Comparison of ENCODE assay signal across 17 cellular contexts in the genomic region with DNA sequence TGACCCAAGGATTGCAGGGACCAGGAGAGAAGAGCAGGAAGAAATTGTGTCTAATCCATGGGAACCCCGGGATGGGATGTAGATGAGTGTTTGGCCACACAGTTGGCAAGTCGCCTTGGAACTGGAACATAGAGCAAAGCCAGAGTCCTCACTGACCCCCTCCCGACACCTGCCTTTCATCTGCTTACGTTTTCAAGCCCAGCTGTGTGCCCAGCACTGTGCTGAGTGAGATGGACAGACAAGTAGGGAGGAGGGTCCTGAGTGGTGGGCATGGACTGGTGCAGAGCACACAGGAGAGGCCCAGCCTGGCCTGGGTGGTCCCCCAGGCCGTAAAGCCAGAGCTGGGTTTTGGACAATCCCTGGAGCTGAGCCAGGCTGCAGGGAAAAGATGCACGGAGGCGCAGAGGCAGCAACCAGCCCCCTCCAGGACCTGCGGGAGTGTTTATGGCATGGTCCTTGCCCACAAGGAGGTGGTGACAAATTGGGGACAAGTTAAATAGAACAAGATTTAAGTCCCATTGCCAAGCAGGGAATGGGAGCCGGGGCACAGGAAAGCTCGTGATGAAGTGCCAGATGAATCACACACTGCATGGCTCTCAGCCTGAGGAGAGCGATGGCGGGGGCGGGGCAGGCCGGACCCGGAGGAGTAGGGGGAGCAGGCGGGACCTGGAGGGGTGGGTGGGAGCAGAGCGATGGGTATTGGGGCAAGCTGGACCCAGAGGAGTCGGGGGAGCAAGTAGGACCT.
"Had no signal": no experiment of that assay in that cellular context is flagged by ENCODE, and none has a peak within 500 bp of the region (broad histone marks: within the 10 kb centered on the region; RNA-seq: fewer than 3 reads in every experiment).

No MANE protein-coding gene starts in this region.

- DNase-seq: activated CD4-positive, alpha-beta T cell treated with anti-CD3 and anti-CD28 coated beads for 1 hour; activated CD4-positive, alpha-beta T cell treated with anti-CD3 and anti-CD28 coated beads, Interleukin-2, amount 50 U/mL, for 4 hours; activated gamma-delta T cell; activated T-cell treated with anti-CD3 and anti-CD28 coated beads, Interleukin-2, amount 50 U/mL, for 72 hours; amniotic stem cell; dermis blood vessel endothelial cell; effector memory CD8-positive, alpha-beta T cell; esophagus squamous epithelium; midbrain; psoas muscle; stimulated activated CD4-positive, alpha-beta T cell treated with anti-CD3 and anti-CD28 coated beads, Interleukin-4, amount 100 ng/mL, for 24 hours; T1000 had no signal

- H3K27me3 ChIP-seq: cardiac muscle cell, right lobe of liver had no signal

- H3K9me3 ChIP-seq: esophagus squamous epithelium, psoas muscle, right lobe of liver had no signal

- H3K4me1 ChIP-seq: esophagus squamous epithelium, right lobe of liver had no signal

- H3K4me3 ChIP-seq: cardiac muscle cell, esophagus squamous epithelium, psoas muscle, right lobe of liver, smooth muscle cell had no signal

- H3K36me3 ChIP-seq: cardiac muscle cell, esophagus squamous epithelium, right lobe of liver had no signal

- ATAC-seq: activated naive CD4-positive, alpha-beta T cell treated with anti-CD3 and anti-CD28 coated beads, Interleukin-2, amount 50 U/mL, for 72 hours; activated T-cell treated with anti-CD3 and anti-CD28 coated beads, Interleukin-2, amount 50 U/mL, for 72 hours; effector memory CD8-positive, alpha-beta T cell; psoas muscle; right lobe of liver; stimulated activated memory B cell treated with anti-CD40 and anti-IgM and Interleukin-4, amounts not matched to agents 10 μg/mL and 1 μg/mL and 100 μg/mL, for 72 hours had no signal

- H3K27ac ChIP-seq: cardiac muscle cell, esophagus squamous epithelium, psoas muscle, right lobe of liver had no signal
